In the genomic region with DNA sequence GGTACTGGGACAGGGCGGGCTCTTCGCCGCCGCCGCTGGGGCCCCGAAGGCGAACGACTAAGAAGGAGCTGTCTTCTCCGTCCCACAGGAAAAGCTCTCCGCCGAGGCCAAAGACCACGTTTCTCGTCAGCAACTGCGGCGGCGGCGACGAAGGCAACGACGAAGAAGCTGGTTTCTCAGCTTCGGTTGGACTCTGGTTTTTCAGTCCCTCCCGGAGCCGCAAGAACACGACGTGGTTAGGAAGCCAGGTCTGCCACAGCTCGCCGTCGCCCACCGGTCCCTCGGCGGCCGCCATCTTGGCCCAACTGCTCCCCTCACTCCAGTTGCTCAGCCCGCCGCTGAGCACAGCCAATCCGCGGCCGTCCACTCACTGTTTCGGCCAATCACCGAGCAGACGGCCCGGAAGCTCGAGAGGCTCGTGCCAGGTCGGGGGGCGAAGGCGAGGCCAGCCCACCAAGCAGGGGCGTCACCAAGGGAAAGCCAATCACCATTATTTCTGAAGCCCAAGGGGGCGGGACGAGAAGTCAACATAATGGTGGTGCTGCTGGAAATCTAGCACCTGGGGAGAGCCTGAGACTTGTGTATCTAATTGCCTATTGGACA, we compare ENCODE assay signal across 8 cellular contexts. TPM values are rescaled to one million over a fixed set of nuclear protein-coding genes. Genes with fewer than 3 reads are reported as not detected.
DNase-seq lines count a peak whose midpoint lies in the region; ATAC-seq and TF ChIP-seq lines count a peak whose summit lies in the region.

A gene (minus strand): TSS at position 307 of the 603 bp plus-strand sequence. CDS start 12 bp downstream, at position 295.

- peaks cover 17% of the 10 kb centered on the region for H3K36me3 Mint-ChIP-seq in activated naive CD8-positive, alpha-beta T cell treated with anti-CD3 and anti-CD28 coated beads, Interleukin-2, amount 10 ng/mL, durations not matched to agents 7 days and 5 days

- peaks cover 29% of the 10 kb centered on the region for H3K36me3 ChIP-seq in SU-DHL-6 (ENCODE audit: low read length)
- H3K36me3 ChIP-seq in ovary: no peaks in the 10 kb centered on the region
- H3K36me3 ChIP-seq in thyroid gland: peaks cover 16 to 19% of the 10 kb centered on the region in 2 donors

- 0 to 1% (median 1%) methylated on average over 45 to 49 of the region's 49 CpGs for WGBS in ovary, 3 donors
- whole genome bisulfite sequencing in thyroid gland, 2 donors: 0 to 1% methylated on average over 12 to 21 of the region's 49 CpGs

- H3K4me1 ChIP-seq in ovary (ENCODE audit: insufficient read depth) (peaks cover 6% of the 10 kb centered on the region), thyroid gland (peaks cover 21 to 31% of the 10 kb centered on the region in 2 donors)

- peaks cover 7% of the 10 kb centered on the region; the same call in 1 of the 2 replicates for H4K20me1 ChIP-seq in SU-DHL-6 (ENCODE audit: low read depth, low read length)

- peak within 1 kb of the TSS; percentile 99 for H3K27ac Mint-ChIP-seq in activated naive CD8-positive, alpha-beta T cell treated with anti-CD3 and anti-CD28 coated beads, Interleukin-2, amount 10 ng/mL, durations not matched to agents 7 days and 5 days

- peak; percentile 87 for TF ChIP-seq POLR2A in GM10847 (IDR thresholded peaks at IDR 0.05; ENCODE audit: extremely low read depth, insufficient read length)
- TF ChIP-seq POLR2A in ovary (IDR thresholded peaks at IDR 0.05): peak; percentile 62
- peak; percentile 81 to 82 for TF ChIP-seq POLR2A in thyroid gland (IDR thresholded peaks at IDR 0.05)

- peak within 1 kb of the TSS; percentile 100 for H3K4me3 Mint-ChIP-seq in activated naive CD8-positive, alpha-beta T cell treated with anti-CD3 and anti-CD28 coated beads, Interleukin-2, amount 10 ng/mL, durations not matched to agents 7 days and 5 days

- peak within 1 kb of the TSS; percentile 68 for H2AFZ ChIP-seq in SU-DHL-6 (ENCODE audit: low read depth, low read length, severe bottlenecking)

- H3K9ac ChIP-seq in SU-DHL-6 (ENCODE audit: low read length): peak within 1 kb of the TSS; percentile 91

- peak within 1 kb of the TSS; percentile 90 for H3K27ac ChIP-seq in SU-DHL-6 (ENCODE audit: low read depth, low read length)
- peak within 1 kb of the TSS; percentile 11 to 81 for H3K27ac ChIP-seq in ovary
- peak within 1 kb of the TSS; percentile 94 to 96 (median 95) for H3K27ac ChIP-seq in thyroid gland

- H3K9me2 ChIP-seq in SU-DHL-6 (replicated peaks; ENCODE audit: insufficient read depth, low read length): no peaks in the 10 kb centered on the region

- peaks cover 10% of the 10 kb centered on the region for H3F3A ChIP-seq in SU-DHL-6 (ENCODE audit: insufficient read depth)

- intact Hi-C loops in head of caudate nucleus (cut with DNase I): no loop called here
- intact Hi-C loops in ovary (cut with DNase I): no loop called here
- intact Hi-C loops in thyroid gland (cut with DNase I): no loop called here

- H3K79me2 ChIP-seq in SU-DHL-6 (ENCODE audit: insufficient read depth, low read length): peaks cover 71% of the 10 kb centered on the region

- H3K4me1 Mint-ChIP-seq in activated naive CD8-positive, alpha-beta T cell treated with anti-CD3 and anti-CD28 coated beads, Interleukin-2, amount 10 ng/mL, durations not matched to agents 7 days and 5 days: peaks cover 25% of the 10 kb centered on the region

- ATAC-seq in HG02678 (IDR thresholded peaks at IDR 0.05; ENCODE audit: unreplicated experiment): peak; percentile 90
- peak; percentile 97 for ATAC-seq in activated naive CD8-positive, alpha-beta T cell treated with anti-CD3 and anti-CD28 coated beads, Interleukin-2, amount 10 ng/mL, durations not matched to agents 7 days and 5 days (ENCODE audit: low read depth)

- H3K4me3 ChIP-seq in SU-DHL-6 (ENCODE audit: insufficient read depth, low read length, poor library complexity, severe bottlenecking): peak within 1 kb of the TSS; percentile 89
- H3K4me3 ChIP-seq in ovary: peak within 1 kb of the TSS; percentile 43
- H3K4me3 ChIP-seq in thyroid gland (replicated peaks in 1 of 3): peak within 1 kb of the TSS; percentile 50 to 91 (median 71)

- H3K9me3 ChIP-seq in SU-DHL-6 (ENCODE audit: insufficient read depth, low read length) (no peaks in the 10 kb centered on the region), ovary (no peaks in the 10 kb centered on the region), thyroid gland (no peaks in the 10 kb centered on the region)

- POLR2A ChIA-PET in activated naive CD8-positive, alpha-beta T cell treated with anti-CD3 and anti-CD28 coated beads, Interleukin-2, amount 10 ng/mL, durations not matched to agents 7 days and 5 days (lab: Charles Lee): interaction anchor here (0.6 to 2.0 kb wide), 12 partner anchors 9 to 1276 kb away, joined by 3 to 21 read pairs (median 4); a partner anchor contains a TSS

- H3K4me2 ChIP-seq in SU-DHL-6 (ENCODE audit: low read depth, low read length, poor library complexity, severe bottlenecking): peak within 1 kb of the TSS; percentile 96

- H3K27me3 ChIP-seq in SU-DHL-6 (ENCODE audit: low read length): no peaks in the 10 kb centered on the region
- no peaks in the 10 kb centered on the region for H3K27me3 ChIP-seq in ovary
- H3K27me3 ChIP-seq in thyroid gland: no peaks in the 10 kb centered on the region

- no peaks in the 10 kb centered on the region for H3K9me3 Mint-ChIP-seq in activated naive CD8-positive, alpha-beta T cell treated with anti-CD3 and anti-CD28 coated beads, Interleukin-2, amount 10 ng/mL, durations not matched to agents 7 days and 5 days

- H3K27me3 Mint-ChIP-seq in activated naive CD8-positive, alpha-beta T cell treated with anti-CD3 and anti-CD28 coated beads, Interleukin-2, amount 10 ng/mL, durations not matched to agents 7 days and 5 days: no peaks in the 10 kb centered on the region

- TF ChIP-seq EP300 in ovary (IDR thresholded peaks at IDR 0.05): no peak

- TF ChIP-seq CTCF in SU-DHL-6 (IDR thresholded peaks at IDR 0.05; ENCODE audit: insufficient read depth, low read length, poor library complexity, severe bottlenecking) (no peak), ovary (IDR thresholded peaks at IDR 0.05) (no peak), thyroid gland (IDR thresholded peaks at IDR 0.05) (no peak)

- peak; percentile 86 for DNase-seq in NCI-H128 (lab: John Stamatoyannopoulos, UW; ENCODE audit: unreplicated experiment)
- DNase-seq in activated naive CD8-positive, alpha-beta T cell treated with anti-CD3 and anti-CD28 coated beads, Interleukin-2, amount 10 ng/mL, durations not matched to agents 7 days and 5 days: peak; percentile 94
- DNase-seq in head of caudate nucleus: peak; percentile 95 to 99 (median 98)
- DNase-seq in ovary: peak; percentile 95 to 97 (median 95)
- DNase-seq in thyroid gland: peak; percentile 97 to 98

RNA-seq across cellular contexts. Expression of the gene that starts here (rescaled TPM):
- 10 to 100 TPM; 93.6 to 99.5 TPM for total RNA-seq in activated naive CD8-positive, alpha-beta T cell treated with anti-CD3 and anti-CD28 coated beads, Interleukin-2, amount 10 ng/mL, durations not matched to agents 7 days and 5 days
- 10 to 100 TPM; 36.5 to 77.7 (median 42.3) TPM for total RNA-seq in ovary
- 10 to 100 TPM; 31.7 to 43.5 TPM for polyA plus RNA-seq in ovary
- total RNA-seq in thyroid gland: 100 to 1,000 TPM in 3 of 4 donors, 10 to 100 TPM in 1; 84.8 to 158 (median 134) TPM

Comparison
In these comparisons a context has a peak if more than half of its experiments do, and no peak if none do; other contexts are left out.
1. Peak in every context shown above with its lines: DNase-seq, ATAC-seq, H3K4me3 ChIP-seq and H3K27ac ChIP-seq.